1 cellular context compared by ENCODE assay signal in the genomic region with DNA sequence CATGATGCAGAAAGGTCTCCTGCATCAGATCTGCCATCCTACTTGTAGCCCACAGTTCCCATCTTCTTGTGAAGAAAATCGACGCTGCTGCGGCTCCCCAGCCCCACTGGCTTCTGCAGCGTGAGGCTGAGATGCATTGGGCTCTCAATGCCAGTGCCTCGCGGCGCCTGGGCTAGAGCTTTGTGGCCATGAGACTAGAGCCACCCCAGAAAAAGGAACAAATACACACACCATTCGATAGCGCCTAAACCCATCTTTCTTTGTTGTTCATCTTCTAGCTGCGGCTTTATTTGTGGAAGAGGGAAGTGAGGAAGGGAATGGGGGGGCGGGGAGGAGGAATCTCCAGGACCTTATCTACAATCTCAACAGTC.
TF ChIP-seq lines count a peak whose summit lies in the region.

No MANE protein-coding gene starts in this region.

TF ChIP-seq in GM12878, 131 proteins besides CTCF, POLR2A, EP300 and RAD21:
- 0 out of 2 replicates have a peak, but pooled peaks have one; percentile 37 for TF ChIP-seq NBN (IDR thresholded peaks at IDR 0.05)
- TF ChIP-seq SIN3A (IDR thresholded peaks at IDR 0.05; ENCODE audit: low read depth, low read length), result no peak
- TF ChIP-seq EED (IDR thresholded peaks at IDR 0.05; ENCODE audit: low read depth), result peak; percentile 5; the same call in 1 of the 2 replicates
TF ChIP-seq in GM12878: peak in this region for 2.
